8 cellular contexts compared by ENCODE assay signal in the genomic region with DNA sequence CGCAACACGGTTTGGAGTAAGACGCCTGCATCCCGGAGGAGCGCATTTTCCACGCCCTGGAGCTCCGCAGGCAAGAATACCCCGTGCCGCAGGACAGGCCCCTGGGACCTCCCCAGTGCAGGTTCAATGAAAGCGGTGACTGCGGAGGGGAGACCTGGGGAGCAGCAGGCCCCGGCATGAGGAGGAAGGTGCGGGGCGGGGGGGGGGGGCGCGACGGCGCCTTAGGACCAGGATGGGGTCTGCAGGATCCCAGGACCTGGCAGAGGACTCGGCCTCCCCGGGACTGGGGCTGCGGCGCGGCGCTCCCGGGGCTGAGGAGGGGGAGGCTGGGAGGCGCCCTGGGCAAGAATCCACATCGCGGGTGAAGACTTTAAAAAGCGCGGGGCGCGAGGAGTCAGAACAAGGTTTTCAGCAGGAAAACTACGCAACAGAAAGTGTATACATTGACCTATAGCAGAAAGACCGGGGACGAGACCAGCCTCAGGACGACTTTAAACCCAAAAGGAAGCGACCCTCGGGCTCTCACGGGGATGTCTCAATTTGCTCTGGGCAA. TPM values are rescaled to one million over a fixed set of nuclear protein-coding genes. Genes with fewer than 3 reads are reported as not detected.
DNase-seq lines count a peak whose midpoint lies in the region; ATAC-seq, FAIRE-seq and TF ChIP-seq lines count a peak whose summit lies in the region.

No MANE protein-coding gene starts in this region.

- no peaks in the 10 kb centered on the region for H3K36me3 ChIP-seq in subcutaneous abdominal adipose tissue (ENCODE audit: control insufficient read depth in 5 of 5, insufficient read depth in 5 of 5, low read length in 5 of 5)

- no peaks in the 10 kb centered on the region for H3K9me3 ChIP-seq in subcutaneous abdominal adipose tissue (ENCODE audit: control insufficient read depth in 5 of 5, low read length in 5 of 5)

- peaks cover 2 to 26% (median 19%) of the 10 kb centered on the region in 5 donors for H3K4me1 ChIP-seq in subcutaneous abdominal adipose tissue (ENCODE audit: control insufficient read depth in 5 of 5, insufficient read depth in 5 of 5, low read length in 5 of 5)

- no peak for DNase-seq in activated CD4-positive, CD25-positive, alpha-beta regulatory T cell treated with anti-CD3 and anti-CD28 coated beads, Interleukin-2, amount 50 U/mL, for 72 hours
- DNase-seq in H54 (ENCODE audit: insufficient read length, low spot score) = peak; percentile 22
- no peak for DNase-seq in NB4 (ENCODE audit: low read depth)
- peak in 1 of 2 donors; percentile 11 for DNase-seq in cardiac fibroblast (ENCODE audit: low read depth in 2 of 2)
- DNase-seq in left lobe of liver (ENCODE audit: low spot score) = no peak
- no peak for DNase-seq in NCI-H1092 (lab: John Stamatoyannopoulos, UW)

- H3K4me3 ChIP-seq in NB4 (ENCODE audit: low read depth, low read length) (peak overlapping the region; percentile 94), cardiac fibroblast (replicated peaks in 1 of 2; ENCODE audit: low read depth in 2 of 2, low read length in 2 of 2) (peak overlapping the region; percentile 81 to 84), subcutaneous abdominal adipose tissue (ENCODE audit: low read depth in 1 of 5, low read length in 5 of 5) (peak overlapping the region; percentile 92 to 98 (median 96))

- H3K27me3 ChIP-seq in subcutaneous abdominal adipose tissue (ENCODE audit: control insufficient read depth in 5 of 5, insufficient read depth in 4 of 5, low read length in 5 of 5) = no peaks in the 10 kb centered on the region

- H3K27ac ChIP-seq in subcutaneous abdominal adipose tissue (ENCODE audit: low read depth, low read length) = peak overlapping the region; percentile 86

- TF ChIP-seq POLR2A in H54 (IDR thresholded peaks at IDR 0.05; ENCODE audit: low read depth, low read length) (no peak), NB4 (IDR thresholded peaks at IDR 0.05; ENCODE audit: extremely low read depth, insufficient read length) (no peak)

- ATAC-seq in activated CD4-positive, CD25-positive, alpha-beta regulatory T cell treated with anti-CD3 and anti-CD28 coated beads, Interleukin-2, amount 50 U/mL, for 24 hours = peak; percentile 11 to 27
- ATAC-seq in left lobe of liver = peak; percentile 13

- peak overlapping the region; percentile 81 to 95 (median 91) for H3K9ac ChIP-seq in subcutaneous abdominal adipose tissue (ENCODE audit: low read length in 5 of 5)

- TF ChIP-seq CTCF in NB4 (IDR thresholded peaks at IDR 0.05; ENCODE audit: low read depth, low read length) (no peak), cardiac fibroblast (IDR thresholded peaks at IDR 0.05; ENCODE audit: low read depth, low read length) (no peak)

- no peak for FAIRE-seq in H54 (lab: Jason Lieb, UNC)

RNA-seq across cellular contexts. Expression of gene ZNF611, which starts 0.4 kb away (rescaled TPM):
- 4.3 TPM for total RNA-seq in left lobe of liver

RNA-seq across cellular contexts. Expression of gene ZNF600, which starts 52.2 kb away (rescaled TPM):
- total RNA-seq in left lobe of liver = 3.1 TPM
